In the genomic region with DNA sequence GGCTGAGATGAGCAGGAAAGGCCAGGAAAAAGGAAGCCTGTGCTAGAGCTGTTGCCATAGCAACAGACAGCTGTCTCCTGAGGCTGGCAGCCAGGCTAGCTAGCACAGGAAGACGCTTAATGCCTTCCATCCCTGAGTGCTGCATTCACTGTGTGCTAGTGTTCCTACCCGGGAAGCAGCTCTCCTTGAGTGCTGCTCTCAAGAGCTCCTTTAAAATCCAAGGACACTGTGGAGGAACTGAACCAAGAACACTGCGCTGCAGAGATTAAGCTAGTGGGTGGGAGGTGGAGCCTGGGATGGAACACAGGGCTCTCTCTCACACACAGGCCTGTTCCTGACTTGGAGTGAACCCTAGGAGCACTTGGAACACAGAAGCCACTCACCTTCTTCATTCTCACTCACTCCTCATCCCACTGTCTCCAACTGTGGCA, we compare ENCODE assay signal across 8 cellular contexts.
DNase-seq lines count a peak whose midpoint lies in the region; ATAC-seq, FAIRE-seq and TF ChIP-seq lines count a peak whose summit lies in the region.

No MANE protein-coding gene starts in this region.

- no peaks in the 10 kb centered on the region for H3K9me3 ChIP-seq in DND-41 (ENCODE audit: insufficient read depth, low read length, severe bottlenecking)

- peak overlapping the region; percentile 16; the same call in 1 of the 2 replicates for H3K27ac ChIP-seq in DND-41 (ENCODE audit: low read length)

- FAIRE-seq in islet of Langerhans (lab: Jason Lieb, UNC), result peak; percentile 41

- H3K9ac ChIP-seq in DND-41 (ENCODE audit: low read depth, low read length), result peak overlapping the region; percentile 10; the same call in 1 of the 2 replicates

- no peaks in the 10 kb centered on the region for H3K79me2 ChIP-seq in DND-41 (ENCODE audit: insufficient read depth, low read length)

- TF ChIP-seq CTCF in DND-41 (IDR thresholded peaks at IDR 0.05; ENCODE audit: borderline replicate concordance, extremely low read depth, low read length, poor library complexity, severe bottlenecking) (no peak), astrocyte of the cerebellum (IDR thresholded peaks at IDR 0.05; ENCODE audit: low read depth, low read length, missing control alignments) (no peak), GM10266 (IDR thresholded peaks at IDR 0.05; ENCODE audit: control insufficient read depth, insufficient read depth, low read depth, missing control alignments) (no peak)

- H3K27me3 ChIP-seq in DND-41 (ENCODE audit: insufficient read depth, low read length, poor library complexity), result no peaks in the 10 kb centered on the region

- no peaks in the 10 kb centered on the region for H4K20me1 ChIP-seq in DND-41 (ENCODE audit: insufficient read depth, low read length)

- H3K36me3 ChIP-seq in DND-41 (ENCODE audit: insufficient read depth, low read length), result no peaks in the 10 kb centered on the region

- peaks cover 23% of the 10 kb centered on the region for H3K4me1 ChIP-seq in DND-41 (ENCODE audit: insufficient read depth, low read length)

- DNase-seq in DND-41 (peak; percentile 57), NCI-H2081 treated with DMSO at 0.1 percent for 48 hours (lab: John Stamatoyannopoulos, UW) (peak; percentile 46), astrocyte of the cerebellum (ENCODE audit: low read depth) (peak; percentile 11), GM10266 (ENCODE audit: extremely low spot score) (no peak)
- DNase-seq in activated effector memory CD4-positive, alpha-beta T cell treated with Interleukin-2 at 50 U/mL for 16 hours, result no peak
- DNase-seq in activated CD4-positive, alpha-beta T cell treated with anti-CD3 and anti-CD28 coated beads, Interleukin-2, amount 50 U/mL, for 4 hours, result no peak

- peak overlapping the region; percentile 51 for H2AFZ ChIP-seq in DND-41 (ENCODE audit: low read depth, low read length)

- peak overlapping the region; percentile 19; the same call in 1 of the 2 replicates for H3K4me2 ChIP-seq in DND-41 (ENCODE audit: insufficient read depth, low read length)

- H3K4me3 ChIP-seq in DND-41 (ENCODE audit: low read depth in 1 of 2, low read length in 2 of 2) (no peak overlapping the region; a peak in 1 of 4 replicates), astrocyte of the cerebellum (ENCODE audit: low read depth, low read length) (no peak overlapping the region)

- in situ Hi-C loops in astrocyte of the cerebellum (cut with HindIII; ENCODE audit: low sequenced_read_pairs), result no loop called here

- peak; percentile 87 for ATAC-seq in DND-41 (ENCODE audit: insufficient read depth, low read depth)
- no peak for ATAC-seq in HG03460 (IDR thresholded peaks at IDR 0.05; ENCODE audit: unreplicated experiment)

Comparison
In these comparisons a context has a peak if more than half of its experiments do, and no peak if none do; other contexts are left out.
1. DNase-seq: peak in DND-41 (single experiment), NCI-H2081 treated with DMSO at 0.1 percent for 48 hours (single experiment) and astrocyte of the cerebellum (single experiment); none in GM10266 (single experiment), activated effector memory CD4-positive, alpha-beta T cell treated with Interleukin-2 at 50 U/mL for 16 hours (single experiment) and activated CD4-positive, alpha-beta T cell treated with anti-CD3 and anti-CD28 coated beads, Interleukin-2, amount 50 U/mL, for 4 hours (0 of 2).